In the genomic region with DNA sequence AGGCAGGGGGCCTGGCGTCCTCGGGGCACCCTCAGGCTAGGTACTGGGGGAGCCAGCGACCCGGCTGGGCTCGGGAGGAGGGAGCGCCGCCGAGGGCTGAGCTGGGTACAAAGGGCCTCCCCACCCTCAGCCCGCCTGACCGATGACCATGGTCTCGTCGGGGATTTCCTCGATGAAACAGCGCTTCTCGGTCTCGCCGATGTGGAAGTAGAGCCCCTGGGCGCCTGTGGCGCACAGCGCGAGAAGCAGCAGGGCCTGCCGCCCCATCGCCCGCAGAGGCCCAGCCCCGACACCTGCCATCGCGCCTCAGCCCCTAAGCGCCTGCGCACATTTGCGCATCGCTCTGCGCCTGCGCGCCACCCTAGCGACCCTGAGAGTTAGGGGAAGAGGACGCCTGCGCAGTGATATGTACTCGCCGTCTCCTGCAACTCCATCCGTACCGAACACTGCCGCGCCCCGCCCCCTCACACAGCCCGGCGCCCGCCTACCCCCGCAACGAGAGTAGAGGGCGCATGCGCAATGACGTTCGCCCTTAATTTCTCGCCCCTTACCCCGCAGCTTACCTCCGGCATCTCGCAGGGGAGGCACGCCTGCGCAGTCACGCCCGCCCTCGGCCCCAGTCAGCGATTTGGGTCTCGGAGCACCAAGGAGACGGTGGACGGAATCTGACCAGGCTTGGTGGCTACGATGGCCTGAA, we compare ENCODE assay signal across 8 cellular contexts. TPM values are rescaled to one million over a fixed set of nuclear protein-coding genes. Genes with fewer than 3 reads are reported as not detected.
DNase-seq lines count a peak whose midpoint lies in the region; ATAC-seq and TF ChIP-seq lines count a peak whose summit lies in the region.

A gene (minus strand): TSS at position 325 of the 697 bp plus-strand sequence. CDS start 25 bp downstream, at position 300.

- peak within 1 kb of the TSS; percentile 100 for H3K27ac ChIP-seq in caudate nucleus (ENCODE audit: low read depth, low read length)

- no peak for TF ChIP-seq CTCF in activated B cell treated with CpG ODN at 0.5 μM for 24 hours (IDR thresholded peaks at IDR 0.05)

- peak; percentile 98 for TF ChIP-seq POLR2A in GM18951 (IDR thresholded peaks at IDR 0.05; ENCODE audit: extremely low read depth, insufficient read depth, insufficient read length)

- POLR2A ChIA-PET in activated B cell treated with CpG ODN at 0.5 μM for 24 hours (lab: Charles Lee): interaction anchor here (0.5 to 4.7 kb wide), 32 partner anchors 9 to 601 kb away, joined by 3 to 45 read pairs (median 4); a partner anchor contains a TSS

- H3K36me3 Mint-ChIP-seq in activated B cell treated with CpG ODN at 0.5 μM for 24 hours (ENCODE audit: low read depth) (peaks cover 40% of the 10 kb centered on the region), immature natural killer cell (peaks cover 9 to 14% (median 12%) of the 10 kb centered on the region in 3 donors)

- H3K4me1 Mint-ChIP-seq in activated B cell treated with CpG ODN at 0.5 μM for 24 hours: peaks cover 29% of the 10 kb centered on the region
- peaks cover 34 to 36% of the 10 kb centered on the region in 2 donors for H3K4me1 Mint-ChIP-seq in immature natural killer cell

- DNase-seq in AG08395 (ENCODE audit: low spot score): peak; percentile 100
- DNase-seq in NCI-H345 (lab: John Stamatoyannopoulos, UW): peak; percentile 98
- DNase-seq in activated B cell treated with CpG ODN at 0.5 μM for 24 hours: peak; percentile 100
- DNase-seq in caudate nucleus (lab: John Stamatoyannopoulos, UW): peak; percentile 69 to 100 (median 98)
- peak; percentile 100 for DNase-seq in immature natural killer cell
- DNase-seq in smooth muscle cell of the brain vasculature (ENCODE audit: low read depth, low spot score): peak; percentile 96

- ATAC-seq in HG03196 (IDR thresholded peaks at IDR 0.05; ENCODE audit: unreplicated experiment) (peak; percentile 79), activated B cell treated with CpG ODN at 0.5 μM for 24 hours (ENCODE audit: low read depth) (peak; percentile 90)

- CTCF ChIA-PET in activated B cell treated with CpG ODN at 0.5 μM for 24 hours (lab: Charles Lee): interaction anchor here (1.1 to 1.7 kb wide), 6 partner anchors 9 to 555 kb away, joined by 3 to 9 read pairs (median 4); a partner anchor contains a TSS

- H3K27ac Mint-ChIP-seq in activated B cell treated with CpG ODN at 0.5 μM for 24 hours (peak within 1 kb of the TSS; percentile 95), immature natural killer cell (peak within 1 kb of the TSS; percentile 95 to 98 (median 96))

- H3K4me3 Mint-ChIP-seq in activated B cell treated with CpG ODN at 0.5 μM for 24 hours: peak within 1 kb of the TSS; percentile 90
- peak within 1 kb of the TSS; percentile 86 to 93 (median 90) for H3K4me3 Mint-ChIP-seq in immature natural killer cell

- H3K27me3 Mint-ChIP-seq in activated B cell treated with CpG ODN at 0.5 μM for 24 hours (peaks cover 2% of the 10 kb centered on the region), immature natural killer cell (ENCODE audit: low read depth in 3 of 3) (peaks cover 7 to 11% (median 9%) of the 10 kb centered on the region in 3 donors)

- in situ Hi-C loops in GM18951 (cut with MboI; ENCODE audit: low sequenced_read_pairs, unreplicated experiment): loop anchor here (25.0 kb wide), 1 partner anchor 555 kb away; no protein-coding TSS in a partner anchor

- intact Hi-C loops in activated B cell treated with CpG ODN at 0.5 μM for 24 hours (cut with micrococcal nuclease): loop anchor here (1.0 to 5.0 kb wide), 12 partner anchors 8 to 565 kb away; a partner anchor contains a TSS

- no peaks in the 10 kb centered on the region for H3K9me3 Mint-ChIP-seq in activated B cell treated with CpG ODN at 0.5 μM for 24 hours
- H3K9me3 Mint-ChIP-seq in immature natural killer cell: no peaks in the 10 kb centered on the region

RNA-seq across cellular contexts. Expression of the gene that starts here (rescaled TPM):
- total RNA-seq in activated B cell treated with CpG ODN at 0.5 μM for 24 hours: 61.7 and 70.1 TPM in 2 replicates
- 10 to 100 TPM; 50.0 to 79.0 (median 71.6) TPM for polyA plus RNA-seq in immature natural killer cell

Comparison
In these comparisons a context has a peak if more than half of its experiments do, and no peak if none do; other contexts are left out.
1. Peak in every context shown above with its lines: DNase-seq, ATAC-seq and H3K27ac ChIP-seq.